In the genomic region with DNA sequence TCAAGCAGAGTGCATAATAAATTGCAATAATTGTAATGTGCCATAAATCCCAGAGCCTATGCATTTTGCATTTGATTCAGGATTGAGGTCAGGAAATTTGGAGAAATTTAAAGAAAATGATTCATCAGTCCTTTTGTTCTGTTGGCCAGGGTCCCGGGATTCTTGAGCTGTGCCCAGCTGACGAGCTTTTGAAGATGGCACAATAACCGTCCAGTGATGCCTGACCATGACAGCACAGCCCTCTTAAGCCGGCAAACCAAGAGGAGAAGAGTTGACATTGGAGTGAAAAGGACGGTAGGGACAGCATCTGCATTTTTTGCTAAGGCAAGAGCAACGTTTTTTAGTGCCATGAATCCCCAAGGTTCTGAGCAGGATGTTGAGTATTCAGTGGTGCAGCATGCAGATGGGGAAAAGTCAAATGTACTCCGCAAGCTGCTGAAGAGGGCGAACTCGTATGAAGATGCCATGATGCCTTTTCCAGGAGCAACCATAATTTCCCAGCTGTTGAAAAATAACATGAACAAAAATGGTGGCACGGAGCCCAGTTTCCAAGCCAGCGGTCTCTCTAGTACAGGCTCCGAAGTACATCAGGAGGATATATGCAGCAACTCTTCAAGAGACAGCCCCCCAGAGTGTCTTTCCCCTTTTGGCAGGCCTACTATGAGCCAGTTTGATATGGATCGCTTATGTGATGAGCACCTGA, we compare ENCODE assay signal across 16 cellular contexts. TPM values are rescaled to one million over a fixed set of nuclear protein-coding genes. Genes with fewer than 3 reads are reported as not detected.
DNase-seq lines count a peak whose midpoint lies in the region; ATAC-seq and TF ChIP-seq lines count a peak whose summit lies in the region.
"Had no signal": no experiment of that assay in that cellular context is flagged by ENCODE, and none has a peak within 500 bp of the region (broad histone marks: within the 10 kb centered on the region; RNA-seq: fewer than 3 reads in every experiment).

No MANE protein-coding gene starts in this region.

- ATAC-seq in psoas muscle = peak; percentile 78 to 95 (median 93)
- ATAC-seq: stimulated activated naive CD8-positive, alpha-beta T cell treated with anti-CD3 and anti-CD28 coated beads, Interleukin-15, amount 100 ng/mL, for 72 hours had no signal

- TF ChIP-seq CTCF in psoas muscle (IDR thresholded peaks at IDR 0.05) = no peak
- TF ChIP-seq CTCF in BE2C (IDR thresholded peaks at IDR 0.05; ENCODE audit: low read depth, low read length) = no peak

- CTCF ChIA-PET in activated naive CD4-positive, alpha-beta T cell treated with anti-CD3 and anti-CD28 coated beads, Interleukin-2, amount 10 ng/mL, durations not matched to agents 7 days and 5 days (lab: Charles Lee) = no interaction called here

- H3K4me3 ChIP-seq in SJCRH30 = peak overlapping the region; percentile 47
- H3K4me3 ChIP-seq in psoas muscle = no peak overlapping the region
- no peak overlapping the region for H3K4me3 ChIP-seq in BE2C (ENCODE audit: low read depth, low read length)

- no peaks in the 10 kb centered on the region for H3K9me3 Mint-ChIP-seq in activated naive CD4-positive, alpha-beta T cell treated with anti-CD3 and anti-CD28 coated beads, Interleukin-2, amount 10 ng/mL, durations not matched to agents 7 days and 5 days
- H3K9me3 Mint-ChIP-seq in activated T-helper 1 cell treated with anti-CD3 and anti-CD28 coated beads, Interleukin-12 subunit alpha, Interleukin-12 subunit beta, Interleukin-2, Interleukin-4 antibody, amounts not matched to agents 30 ng/mL and 10 ng/mL and 1 ng/mL, durations not matched to agents 14 hours and 24 hours and 36 hours = no peaks in the 10 kb centered on the region
- H3K9me3 Mint-ChIP-seq: activated T-cell treated with anti-CD3 and anti-CD28 coated beads, Interleukin-2, amount 50 U/mL, for 24 hours had no signal

- no peaks in the 10 kb centered on the region for H3K4me1 Mint-ChIP-seq in activated naive CD4-positive, alpha-beta T cell treated with anti-CD3 and anti-CD28 coated beads, Interleukin-2, amount 10 ng/mL, durations not matched to agents 7 days and 5 days
- H3K4me1 Mint-ChIP-seq in activated T-helper 1 cell treated with anti-CD3 and anti-CD28 coated beads, Interleukin-12 subunit alpha, Interleukin-12 subunit beta, Interleukin-2, Interleukin-4 antibody, amounts not matched to agents 30 ng/mL and 10 ng/mL and 1 ng/mL, durations not matched to agents 14 hours and 24 hours and 36 hours (ENCODE audit: low read depth) = no peaks in the 10 kb centered on the region
- H3K4me1 Mint-ChIP-seq: naive B cell; stimulated activated naive CD8-positive, alpha-beta T cell treated with anti-CD3 and anti-CD28 coated beads, Interleukin-15, amount 100 ng/mL, for 72 hours had no signal

- peaks cover 18% of the 10 kb centered on the region for H3K27me3 Mint-ChIP-seq in activated naive CD4-positive, alpha-beta T cell treated with anti-CD3 and anti-CD28 coated beads, Interleukin-2, amount 10 ng/mL, durations not matched to agents 7 days and 5 days
- H3K27me3 Mint-ChIP-seq in activated T-helper 1 cell treated with anti-CD3 and anti-CD28 coated beads, Interleukin-12 subunit alpha, Interleukin-12 subunit beta, Interleukin-2, Interleukin-4 antibody, amounts not matched to agents 30 ng/mL and 10 ng/mL and 1 ng/mL, durations not matched to agents 14 hours and 24 hours and 36 hours (ENCODE audit: insufficient read depth) = peaks cover 23% of the 10 kb centered on the region

- peak overlapping the region; percentile 99 for H3K27ac ChIP-seq in SJCRH30
- H3K27ac ChIP-seq in psoas muscle = peak overlapping the region; percentile 68
- H3K27ac ChIP-seq: HL-60 had no signal

- no peaks in the 10 kb centered on the region for H3K36me3 Mint-ChIP-seq in activated naive CD4-positive, alpha-beta T cell treated with anti-CD3 and anti-CD28 coated beads, Interleukin-2, amount 10 ng/mL, durations not matched to agents 7 days and 5 days
- no peaks in the 10 kb centered on the region for H3K36me3 Mint-ChIP-seq in activated T-helper 1 cell treated with anti-CD3 and anti-CD28 coated beads, Interleukin-12 subunit alpha, Interleukin-12 subunit beta, Interleukin-2, Interleukin-4 antibody, amounts not matched to agents 30 ng/mL and 10 ng/mL and 1 ng/mL, durations not matched to agents 14 hours and 24 hours and 36 hours (ENCODE audit: low read depth)
- H3K36me3 Mint-ChIP-seq: naive B cell had no signal

- 25 to 36% (median 33%) methylated on average over 13 of the region's 13 CpGs for WGBS in psoas muscle, 3 donors

- H3K9me3 ChIP-seq in SJCRH30 (replicated peaks) (no peaks in the 10 kb centered on the region), psoas muscle (no peaks in the 10 kb centered on the region), BE2C (no peaks in the 10 kb centered on the region)

- DNase-seq in G401 (ENCODE audit: low spot score) (peak; percentile 84), SJCRH30 (peak; percentile 78 to 90), head of caudate nucleus (peak in 35 of 42 donors; percentile 43 to 88 (median 71)), psoas muscle (peak in 1 of 2 donors; percentile 61), DMS153 (lab: John Stamatoyannopoulos, UW) (no peak), BE2C (no peak)
- no peak for DNase-seq in activated naive CD4-positive, alpha-beta T cell treated with anti-CD3 and anti-CD28 coated beads, Interleukin-2, amount 10 ng/mL, durations not matched to agents 7 days and 5 days
- DNase-seq in activated T-helper 1 cell treated with anti-CD3 and anti-CD28 coated beads, Interleukin-12 subunit alpha, Interleukin-12 subunit beta, Interleukin-2, Interleukin-4 antibody, amounts not matched to agents 30 ng/mL and 10 ng/mL and 1 ng/mL, durations not matched to agents 14 hours and 24 hours and 36 hours (ENCODE audit: low spot score) = no peak
- DNase-seq: activated T-cell treated with anti-CD3 and anti-CD28 coated beads, Interleukin-2, amount 50 U/mL, for 24 hours; effector CD4-positive, alpha-beta T cell; HCEC 1CT; islet precursor cell; naive B cell; stimulated activated naive CD8-positive, alpha-beta T cell treated with anti-CD3 and anti-CD28 coated beads, Interleukin-15, amount 100 ng/mL, for 72 hours had no signal

- peaks cover 47% of the 10 kb centered on the region for H3K4me1 ChIP-seq in SJCRH30
- H3K4me1 ChIP-seq in psoas muscle = no peaks in the 10 kb centered on the region
- H3K4me1 ChIP-seq in BE2C = peaks cover 38% of the 10 kb centered on the region

- intact Hi-C loops in head of caudate nucleus (cut with DNase I) = no loop called here
- intact Hi-C loops in psoas muscle (cut with DNase I) = no loop called here
- intact Hi-C loops in activated T-helper 1 cell treated with anti-CD3 and anti-CD28 coated beads, Interleukin-12 subunit alpha, Interleukin-12 subunit beta, Interleukin-2, Interleukin-4 antibody, amounts not matched to agents 30 ng/mL and 10 ng/mL and 1 ng/mL, durations not matched to agents 14 hours and 24 hours and 36 hours (cut with micrococcal nuclease) = no loop called here

- H3K36me3 ChIP-seq in SJCRH30 = peaks cover 34% of the 10 kb centered on the region
- H3K36me3 ChIP-seq in psoas muscle (ENCODE audit: insufficient read depth in 1 of 2, low read depth in 1 of 2) = no peaks in the 10 kb centered on the region
- H3K36me3 ChIP-seq in BE2C = peaks cover 52% of the 10 kb centered on the region

- in situ Hi-C loops in G401 (cut with HindIII; ENCODE audit: low sequenced_read_pairs) = no loop called here

- H3K4me3 Mint-ChIP-seq in activated naive CD4-positive, alpha-beta T cell treated with anti-CD3 and anti-CD28 coated beads, Interleukin-2, amount 10 ng/mL, durations not matched to agents 7 days and 5 days = no peak overlapping the region
- H3K4me3 Mint-ChIP-seq in activated T-helper 1 cell treated with anti-CD3 and anti-CD28 coated beads, Interleukin-12 subunit alpha, Interleukin-12 subunit beta, Interleukin-2, Interleukin-4 antibody, amounts not matched to agents 30 ng/mL and 10 ng/mL and 1 ng/mL, durations not matched to agents 14 hours and 24 hours and 36 hours = no peak overlapping the region
- H3K4me3 Mint-ChIP-seq: activated T-cell treated with anti-CD3 and anti-CD28 coated beads, Interleukin-2, amount 50 U/mL, for 24 hours; naive B cell; stimulated activated naive CD8-positive, alpha-beta T cell treated with anti-CD3 and anti-CD28 coated beads, Interleukin-15, amount 100 ng/mL, for 72 hours had no signal

- H3K27me3 ChIP-seq in SJCRH30 (no peaks in the 10 kb centered on the region), psoas muscle (ENCODE audit: insufficient read depth in 3 of 3, low read length in 2 of 3) (no peaks in the 10 kb centered on the region), BE2C (no peaks in the 10 kb centered on the region)

- no peak overlapping the region for H3K27ac Mint-ChIP-seq in activated naive CD4-positive, alpha-beta T cell treated with anti-CD3 and anti-CD28 coated beads, Interleukin-2, amount 10 ng/mL, durations not matched to agents 7 days and 5 days
- H3K27ac Mint-ChIP-seq in activated T-helper 1 cell treated with anti-CD3 and anti-CD28 coated beads, Interleukin-12 subunit alpha, Interleukin-12 subunit beta, Interleukin-2, Interleukin-4 antibody, amounts not matched to agents 30 ng/mL and 10 ng/mL and 1 ng/mL, durations not matched to agents 14 hours and 24 hours and 36 hours = no peak overlapping the region
- H3K27ac Mint-ChIP-seq: activated T-cell treated with anti-CD3 and anti-CD28 coated beads, Interleukin-2, amount 50 U/mL, for 24 hours; naive B cell; stimulated activated naive CD8-positive, alpha-beta T cell treated with anti-CD3 and anti-CD28 coated beads, Interleukin-15, amount 100 ng/mL, for 72 hours had no signal

RNA-seq across cellular contexts. Expression of a gene that starts 8.7 kb away (rescaled TPM):
- not detected in 2 replicates for total RNA-seq in G401 (2014; rRNA removed; shearing (Covaris generic))
- 18.4 and 19.9 TPM in 2 replicates for total RNA-seq in SJCRH30 (2014; rRNA removed; shearing (Covaris generic))
- 10 to 100 TPM in 3 of 4 donors, 1 to 10 TPM in 1; 8.3 to 20.6 (median 18.3) TPM for total RNA-seq in psoas muscle
- polyA plus RNA-seq in psoas muscle = 1 to 10 TPM in 1 of 3 donors, under 1 TPM in 2; 0.40 to 1.7 (median 0.93) TPM
- not detected in 2 replicates for total RNA-seq in activated T-helper 1 cell treated with anti-CD3 and anti-CD28 coated beads, Interleukin-12 subunit alpha, Interleukin-12 subunit beta, Interleukin-2, Interleukin-4 antibody, amounts not matched to agents 30 ng/mL and 10 ng/mL and 1 ng/mL, durations not matched to agents 14 hours and 24 hours and 36 hours
- 43.1 TPM for polyA plus RNA-seq in BE2C (2012; ENCODE audit: insufficient read depth, insufficient read length, low read depth)
- total RNA-seq: A673 had no signal

Comparison
In these comparisons a context has a peak if more than half of its experiments do, and no peak if none do; other contexts are left out.
1. DNase-seq: peak in G401 (single experiment), SJCRH30 (2 of 2) and head of caudate nucleus (35 of 42); none in activated naive CD4-positive, alpha-beta T cell treated with anti-CD3 and anti-CD28 coated beads, Interleukin-2, amount 10 ng/mL, durations not matched to agents 7 days and 5 days (single experiment), DMS153 (single experiment), activated T-helper 1 cell treated with anti-CD3 and anti-CD28 coated beads, Interleukin-12 subunit alpha, Interleukin-12 subunit beta, Interleukin-2, Interleukin-4 antibody, amounts not matched to agents 30 ng/mL and 10 ng/mL and 1 ng/mL, durations not matched to agents 14 hours and 24 hours and 36 hours (single experiment) and BE2C (single experiment).